Comparison of ENCODE assay signal across 21 cellular contexts in the genomic region with DNA sequence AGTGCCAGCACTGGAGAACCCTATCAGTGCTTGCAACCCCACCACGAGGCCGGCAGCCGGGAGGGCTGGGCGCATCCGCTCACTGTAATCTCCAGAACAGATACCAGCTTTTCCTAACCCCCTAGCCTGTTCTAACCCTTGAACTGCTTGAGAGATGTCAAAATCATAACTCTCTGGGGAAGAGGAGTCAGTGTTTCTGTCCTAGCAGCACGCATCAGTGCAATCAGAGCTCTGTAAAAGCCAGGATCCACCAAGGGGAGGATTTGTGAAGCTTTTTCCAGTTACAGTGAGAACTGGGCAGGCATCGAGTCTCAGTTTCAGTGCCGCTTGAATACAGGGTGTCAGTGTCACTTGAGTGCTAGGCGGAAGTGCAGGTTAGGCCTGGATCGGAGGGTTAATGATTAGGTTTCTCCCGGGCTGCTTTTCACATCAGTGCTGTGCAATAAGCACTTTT.
DNase-seq lines count a peak whose midpoint lies in the region; ATAC-seq, FAIRE-seq and TF ChIP-seq lines count a peak whose summit lies in the region.
"Had no signal": no experiment of that assay in that cellular context is flagged by ENCODE, and none has a peak within 500 bp of the region (broad histone marks: within the 10 kb centered on the region; RNA-seq: fewer than 3 reads in every experiment).

No MANE protein-coding gene starts in this region.

- peaks cover 10% of the 10 kb centered on the region for H3K4me1 ChIP-seq in HUES6 (ENCODE audit: control insufficient read depth, insufficient read depth, low read length)
- H3K4me1 ChIP-seq in HepG2 (ENCODE audit: insufficient read depth, low read length): peaks cover 40% of the 10 kb centered on the region
- H3K4me1 ChIP-seq: psoas muscle, thyroid gland had no signal

- TF ChIP-seq CTCF in WTC11 (IDR thresholded peaks at IDR 0.05) (no peak), HepG2 (CRISPR knock-in tag; IDR thresholded peaks at IDR 0.05) (no peak)

- no peaks in the 10 kb centered on the region for H3K79me2 ChIP-seq in HepG2 (ENCODE audit: insufficient read depth, low read length)

- H3K36me3 ChIP-seq in HUES6 (ENCODE audit: control insufficient read depth, insufficient read depth, low read length) (no peaks in the 10 kb centered on the region), HepG2 (replicated peaks in 1 of 2; ENCODE audit: control insufficient read depth in 1 of 2, insufficient read depth in 2 of 2, low read length in 2 of 2) (no peaks in the 10 kb centered on the region)
- H3K36me3 ChIP-seq: thyroid gland had no signal

- TF ChIP-seq EP300 in HepG2 (IDR thresholded peaks at IDR 0.05; ENCODE audit: low read depth in 2 of 2, low read length in 2 of 2): no peak
- TF ChIP-seq EP300 in HepG2 (CRISPR knock-in tag; IDR thresholded peaks at IDR 0.05; ENCODE audit: borderline replicate concordance): no peak

- H3K9me3 Mint-ChIP-seq in WTC11: no peaks in the 10 kb centered on the region
- H3K9me3 Mint-ChIP-seq in immature natural killer cell: no peaks in the 10 kb centered on the region
- H3K9me3 Mint-ChIP-seq in activated T-helper 2 cell treated with anti-CD3 and anti-CD28 coated beads, Interferon-gamma antibody, Interleukin-2, Interleukin-4, amounts not matched to agents 10 μg/mL and 5 μg/mL and 100 μg/mL, durations not matched to agents 14 hours and 24 hours and 36 hours: no peaks in the 10 kb centered on the region
- H3K9me3 Mint-ChIP-seq: activated B cell treated with CpG ODN at 0.5 μM for 24 hours; stimulated activated effector memory CD8-positive, alpha-beta T cell treated with anti-CD3 and anti-CD28 coated beads, Interleukin-12 subunit alpha, Interleukin-12 subunit beta, amount 100 ng/mL, for 72 hours had no signal

- H3K4me3 Mint-ChIP-seq in WTC11 (no peak overlapping the region), immature natural killer cell (no peak overlapping the region)
- H3K4me3 Mint-ChIP-seq in activated T-helper 2 cell treated with anti-CD3 and anti-CD28 coated beads, Interferon-gamma antibody, Interleukin-2, Interleukin-4, amounts not matched to agents 10 μg/mL and 5 μg/mL and 100 μg/mL, durations not matched to agents 14 hours and 24 hours and 36 hours (ENCODE audit: low read depth): no peak overlapping the region
- H3K4me3 Mint-ChIP-seq: activated B cell treated with CpG ODN at 0.5 μM for 24 hours; stimulated activated effector memory CD8-positive, alpha-beta T cell treated with anti-CD3 and anti-CD28 coated beads, Interleukin-12 subunit alpha, Interleukin-12 subunit beta, amount 100 ng/mL, for 72 hours had no signal

- 1% methylated on average over 10 of the region's 11 CpGs for WGBS in HepG2 (ENCODE audit: low lambda C conversion rate)

- FAIRE-seq in HepG2 (lab: Jason Lieb, UNC): peak; percentile 83
- FAIRE-seq: GM12891 had no signal

- peak overlapping the region; percentile 93 for H2AFZ ChIP-seq in HepG2 (ENCODE audit: low read length)

- TF ChIP-seq RAD21 in HepG2 (CRISPR knock-in tag; IDR thresholded peaks at IDR 0.05): peak; percentile 8; the same call in 1 of the 2 replicates

- ATAC-seq in WTC11: no peak
- peak; percentile 98 for ATAC-seq in HepG2
- no peak for ATAC-seq in GM18498 (IDR thresholded peaks at IDR 0.05; ENCODE audit: unreplicated experiment)
- ATAC-seq: psoas muscle; stimulated activated effector memory CD8-positive, alpha-beta T cell treated with anti-CD3 and anti-CD28 coated beads, Interleukin-12 subunit alpha, Interleukin-12 subunit beta, amount 100 ng/mL, for 72 hours had no signal

- H3K4me3 ChIP-seq in HUES6 (ENCODE audit: low read depth, low read length) (no peak overlapping the region), HepG2 (replicated peaks in 1 of 3; ENCODE audit: insufficient read depth in 1 of 3, low read depth in 2 of 3, low read length in 3 of 3) (peak overlapping the region; percentile 32 to 55 (median 44); a peak in 4 of 6 replicates)
- H3K4me3 ChIP-seq: psoas muscle, thyroid gland had no signal

- intact Hi-C loops in HepG2 (cut with micrococcal nuclease; ENCODE audit: unreplicated experiment): loop anchor here (1.0 to 2.0 kb wide), 2 partner anchors 22 to 58 kb away; no protein-coding TSS in a partner anchor
- intact Hi-C loops in activated T-helper 2 cell treated with anti-CD3 and anti-CD28 coated beads, Interferon-gamma antibody, Interleukin-2, Interleukin-4, amounts not matched to agents 10 μg/mL and 5 μg/mL and 100 μg/mL, durations not matched to agents 14 hours and 24 hours and 36 hours (cut with micrococcal nuclease): no loop called here

- H3K27me3 Mint-ChIP-seq in WTC11 (ENCODE audit: low read depth) (no peaks in the 10 kb centered on the region), immature natural killer cell (ENCODE audit: low read depth in 3 of 3) (peaks cover 0 to 4% (median 0%) of the 10 kb centered on the region in 3 donors)
- H3K27me3 Mint-ChIP-seq in activated T-helper 2 cell treated with anti-CD3 and anti-CD28 coated beads, Interferon-gamma antibody, Interleukin-2, Interleukin-4, amounts not matched to agents 10 μg/mL and 5 μg/mL and 100 μg/mL, durations not matched to agents 14 hours and 24 hours and 36 hours (ENCODE audit: low read depth): peaks cover 34% of the 10 kb centered on the region
- H3K27me3 Mint-ChIP-seq: activated B cell treated with CpG ODN at 0.5 μM for 24 hours had no signal

- H3K9ac ChIP-seq in HUES6 (ENCODE audit: low read length) (no peak overlapping the region), HepG2 (ENCODE audit: insufficient read depth, low read depth, low read length) (peak overlapping the region; percentile 71)
- H3K9ac ChIP-seq: KMS-11 had no signal

- peak overlapping the region; percentile 78 for H3K4me2 ChIP-seq in HepG2 (ENCODE audit: low read depth, low read length)
- H3K4me2 ChIP-seq: KMS-11 had no signal

- no TSS peak for BruUV-seq in HepG2 (replicated peaks; lab: Mats Ljungman, UMichigan)

- CTCF ChIA-PET in WTC11 (lab: Charles Lee) (interaction anchor here (0.6 kb wide), 1 partner anchor 57 kb away, joined by 3 read pairs; no protein-coding TSS in a partner anchor), HepG2 (lab: Yijun Ruan, JAX; ENCODE audit: low intra/inter-chr PET ratio, low total read pairs) (no interaction called here)

- in situ Hi-C loops in HepG2 (cut with HindIII; ENCODE audit: extremely low pct_ligation_motif_present, low pct_unique_long_range_greater_than_20kb): no loop called here

- no peaks in the 10 kb centered on the region for H3K9me3 ChIP-seq in HUES6 (ENCODE audit: control insufficient read depth, insufficient read depth, low read depth, low read length)
- no peaks in the 10 kb centered on the region for H3K9me3 ChIP-seq in HepG2 (ENCODE audit: low read length)
- H3K9me3 ChIP-seq: psoas muscle, thyroid gland had no signal

- H3K27me3 ChIP-seq in HUES6 (ENCODE audit: control insufficient read depth, insufficient read depth, low read length) (no peaks in the 10 kb centered on the region), HepG2 (ENCODE audit: control insufficient read depth in 1 of 2, insufficient read depth in 2 of 2, low read length in 2 of 2) (no peaks in the 10 kb centered on the region)
- H3K27me3 ChIP-seq: thyroid gland had no signal

- peak overlapping the region; percentile 11 for H3K27ac Mint-ChIP-seq in WTC11
- H3K27ac Mint-ChIP-seq in immature natural killer cell: no peak overlapping the region
- no peak overlapping the region for H3K27ac Mint-ChIP-seq in activated T-helper 2 cell treated with anti-CD3 and anti-CD28 coated beads, Interferon-gamma antibody, Interleukin-2, Interleukin-4, amounts not matched to agents 10 μg/mL and 5 μg/mL and 100 μg/mL, durations not matched to agents 14 hours and 24 hours and 36 hours
- H3K27ac Mint-ChIP-seq: activated B cell treated with CpG ODN at 0.5 μM for 24 hours; stimulated activated effector memory CD8-positive, alpha-beta T cell treated with anti-CD3 and anti-CD28 coated beads, Interleukin-12 subunit alpha, Interleukin-12 subunit beta, amount 100 ng/mL, for 72 hours had no signal

- H3K36me3 Mint-ChIP-seq in WTC11 (no peaks in the 10 kb centered on the region), immature natural killer cell (no peaks in the 10 kb centered on the region)
- H3K36me3 Mint-ChIP-seq in activated T-helper 2 cell treated with anti-CD3 and anti-CD28 coated beads, Interferon-gamma antibody, Interleukin-2, Interleukin-4, amounts not matched to agents 10 μg/mL and 5 μg/mL and 100 μg/mL, durations not matched to agents 14 hours and 24 hours and 36 hours (ENCODE audit: low read depth): no peaks in the 10 kb centered on the region
- H3K36me3 Mint-ChIP-seq: stimulated activated effector memory CD8-positive, alpha-beta T cell treated with anti-CD3 and anti-CD28 coated beads, Interleukin-12 subunit alpha, Interleukin-12 subunit beta, amount 100 ng/mL, for 72 hours had no signal

- no peak for DNase-seq in WTC11 (ENCODE audit: low spot score)
- DNase-seq in HepG2 (ENCODE audit: low spot score): peak; percentile 87
- DNase-seq in retina: peak; percentile 43
- no peak for DNase-seq in immature natural killer cell
- no peak for DNase-seq in activated T-helper 2 cell treated with anti-CD3 and anti-CD28 coated beads, Interferon-gamma antibody, Interleukin-2, Interleukin-4, amounts not matched to agents 10 μg/mL and 5 μg/mL and 100 μg/mL, durations not matched to agents 14 hours and 24 hours and 36 hours (ENCODE audit: low spot score)
- DNase-seq: activated B cell treated with CpG ODN at 0.5 μM for 24 hours; activated effector memory CD4-positive, alpha-beta T cell treated with Interleukin-2 at 50 U/mL for 16 hours; amniotic stem cell; GF-D8; H7; hypothalamus; NCI-H1105; psoas muscle; stimulated activated CD4-positive, alpha-beta T cell treated with anti-CD3 and anti-CD28 coated beads, Interleukin-12 subunit alpha, Interleukin-12 subunit beta, amount 100 ng/mL, for 4 hours; T-helper 1 cell; thyroid gland had no signal

- H3K27ac ChIP-seq in HUES6 (ENCODE audit: low read depth, low read length) (peak overlapping the region; percentile 14; the same call in 1 of the 2 replicates), HepG2 (ENCODE audit: extremely low read length, insufficient read depth, low read length) (peak overlapping the region; percentile 93)
- H3K27ac ChIP-seq: KMS-11, psoas muscle, thyroid gland had no signal

- H3K4me1 Mint-ChIP-seq in WTC11 (peaks cover 47% of the 10 kb centered on the region), immature natural killer cell (peaks cover 16 to 19% of the 10 kb centered on the region in 2 donors)
- peaks cover 5% of the 10 kb centered on the region for H3K4me1 Mint-ChIP-seq in activated T-helper 2 cell treated with anti-CD3 and anti-CD28 coated beads, Interferon-gamma antibody, Interleukin-2, Interleukin-4, amounts not matched to agents 10 μg/mL and 5 μg/mL and 100 μg/mL, durations not matched to agents 14 hours and 24 hours and 36 hours (ENCODE audit: low read depth)
- H3K4me1 Mint-ChIP-seq: activated B cell treated with CpG ODN at 0.5 μM for 24 hours; stimulated activated effector memory CD8-positive, alpha-beta T cell treated with anti-CD3 and anti-CD28 coated beads, Interleukin-12 subunit alpha, Interleukin-12 subunit beta, amount 100 ng/mL, for 72 hours had no signal

- TF ChIP-seq POLR2A in HepG2 (IDR thresholded peaks at IDR 0.05; ENCODE audit: insufficient read depth in 1 of 2, low read depth in 2 of 2, low read length in 2 of 2): peak; percentile 55 to 76; a peak in 3 of 4 replicates

- POLR2A ChIA-PET in WTC11 (lab: Charles Lee): no interaction called here
- POLR2A ChIA-PET in HepG2 (lab: Yijun Ruan, JAX): interaction anchor here (0.8 to 3.7 kb wide), 8 partner anchors 9 to 57 kb away, joined by 3 to 68 read pairs (median 4); no protein-coding TSS in a partner anchor

- H4K20me1 ChIP-seq in HepG2 (ENCODE audit: insufficient read depth, low read length): no peaks in the 10 kb centered on the region

Comparison
In these comparisons a context has a peak if more than half of its experiments do, and no peak if none do; other contexts are left out.
1. DNase-seq: peak in HepG2 (single experiment) and retina (single experiment); none in WTC11 (single experiment), immature natural killer cell (0 of 3) and activated T-helper 2 cell treated with anti-CD3 and anti-CD28 coated beads, Interferon-gamma antibody, Interleukin-2, Interleukin-4, amounts not matched to agents 10 μg/mL and 5 μg/mL and 100 μg/mL, durations not matched to agents 14 hours and 24 hours and 36 hours (single experiment).